Comparison of ENCODE assay signal across 13 cellular contexts in the genomic region with DNA sequence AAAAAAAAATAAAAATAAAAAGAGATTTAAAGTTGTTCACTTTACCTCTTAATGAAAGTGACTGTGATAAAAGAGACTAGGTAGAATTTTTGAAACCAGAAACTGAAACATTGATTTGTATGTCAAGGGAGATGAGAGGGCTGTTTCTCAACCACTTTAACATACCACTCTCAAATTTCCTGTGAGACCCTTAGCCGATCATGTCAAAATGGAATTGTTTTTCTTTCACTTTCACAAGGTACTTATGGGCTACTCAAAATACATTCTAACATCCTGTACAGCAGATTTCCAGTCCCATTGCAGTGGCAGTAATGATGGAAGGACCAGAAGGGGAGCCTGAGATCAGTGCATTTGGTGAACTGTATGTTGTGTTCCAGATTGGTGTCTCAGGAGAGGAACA.
DNase-seq lines count a peak whose midpoint lies in the region; ATAC-seq and FAIRE-seq lines count a peak whose summit lies in the region.
"Had no signal": no experiment of that assay in that cellular context is flagged by ENCODE, and none has a peak within 500 bp of the region (broad histone marks: within the 10 kb centered on the region; RNA-seq: fewer than 3 reads in every experiment).

No MANE protein-coding gene starts in this region.

- H3K4me3 Mint-ChIP-seq in activated CD4-positive, alpha-beta memory T cell treated with anti-CD3 and anti-CD28 coated beads, Interleukin-2, amount 10 ng/mL, durations not matched to agents 7 days and 5 days = no peak overlapping the region
- H3K4me3 Mint-ChIP-seq: activated T-cell treated with anti-CD3 and anti-CD28 coated beads, Interleukin-2, amount 50 U/mL, for 72 hours; CD4-positive, CD25-positive, alpha-beta regulatory T cell; naive B cell had no signal

- H3K36me3 Mint-ChIP-seq in activated CD4-positive, alpha-beta memory T cell treated with anti-CD3 and anti-CD28 coated beads, Interleukin-2, amount 10 ng/mL, durations not matched to agents 7 days and 5 days (ENCODE audit: low read depth) = no peaks in the 10 kb centered on the region
- H3K36me3 Mint-ChIP-seq: CD4-positive, CD25-positive, alpha-beta regulatory T cell; naive B cell had no signal

- no peaks in the 10 kb centered on the region for H3K9me3 ChIP-seq in small intestine (ENCODE audit: control insufficient read depth, low read depth)

- H3K27me3 Mint-ChIP-seq in activated CD4-positive, alpha-beta memory T cell treated with anti-CD3 and anti-CD28 coated beads, Interleukin-2, amount 10 ng/mL, durations not matched to agents 7 days and 5 days = no peaks in the 10 kb centered on the region
- H3K27me3 Mint-ChIP-seq: CD4-positive, CD25-positive, alpha-beta regulatory T cell; naive B cell had no signal

- H3K4me1 ChIP-seq in small intestine (ENCODE audit: control insufficient read depth in 2 of 2, insufficient read depth in 1 of 2, low read depth in 1 of 2, low read length in 1 of 2) = no peaks in the 10 kb centered on the region

- H3K27me3 ChIP-seq in small intestine (ENCODE audit: control insufficient read depth in 2 of 2, insufficient read depth in 2 of 2, low read length in 2 of 2) = no peaks in the 10 kb centered on the region

- POLR2A ChIA-PET in activated CD4-positive, alpha-beta memory T cell treated with anti-CD3 and anti-CD28 coated beads, Interleukin-2, amount 10 ng/mL, durations not matched to agents 7 days and 5 days (lab: Charles Lee) = no interaction called here

- ATAC-seq in GM18519 (IDR thresholded peaks at IDR 0.05; ENCODE audit: low FRiP score, unreplicated experiment) = peak; percentile 98
- peak; percentile 76 for ATAC-seq in GM21367 (IDR thresholded peaks at IDR 0.05; ENCODE audit: unreplicated experiment)
- peak; percentile 96 for ATAC-seq in HG02973 (IDR thresholded peaks at IDR 0.05; ENCODE audit: unreplicated experiment)
- ATAC-seq: activated T-cell treated with anti-CD3 and anti-CD28 coated beads, Interleukin-2, amount 50 U/mL, for 72 hours had no signal

- no peaks in the 10 kb centered on the region for H3K36me3 ChIP-seq in small intestine (ENCODE audit: control insufficient read depth in 2 of 2, insufficient read depth in 2 of 2, low read length in 2 of 2)

- H3K4me3 ChIP-seq in small intestine (ENCODE audit: low read depth in 1 of 2, low read length in 2 of 2) = no peak overlapping the region

- H3K27ac ChIP-seq in small intestine (ENCODE audit: low read depth in 1 of 2, low read length in 1 of 2) = no peak overlapping the region

- DNase-seq in NAMALWA (ENCODE audit: low spot score) (peak; percentile 19), small intestine (no peak), NCI-H1436 treated with DMSO at 0.1 percent for 48 hours (lab: John Stamatoyannopoulos, UW) (no peak), NCI-H146 treated with DMSO at 0.1 percent for 48 hours (lab: John Stamatoyannopoulos, UW; ENCODE audit: unreplicated experiment) (no peak)
- no peak for DNase-seq in activated CD4-positive, alpha-beta memory T cell treated with anti-CD3 and anti-CD28 coated beads, Interleukin-2, amount 10 ng/mL, durations not matched to agents 7 days and 5 days
- DNase-seq: activated T-cell treated with anti-CD3 and anti-CD28 coated beads, Interleukin-2, amount 50 U/mL, for 72 hours; CD4-positive, CD25-positive, alpha-beta regulatory T cell; naive B cell; NCI-H187 treated with DMSO at 0.1 percent for 48 hours had no signal

- no peak for FAIRE-seq in small intestine (lab: Jason Lieb, UNC)
- FAIRE-seq: bronchial epithelial cell had no signal

- no peaks in the 10 kb centered on the region for H3K9me3 Mint-ChIP-seq in activated CD4-positive, alpha-beta memory T cell treated with anti-CD3 and anti-CD28 coated beads, Interleukin-2, amount 10 ng/mL, durations not matched to agents 7 days and 5 days

- no peaks in the 10 kb centered on the region for H3K4me1 Mint-ChIP-seq in activated CD4-positive, alpha-beta memory T cell treated with anti-CD3 and anti-CD28 coated beads, Interleukin-2, amount 10 ng/mL, durations not matched to agents 7 days and 5 days
- H3K4me1 Mint-ChIP-seq: naive B cell had no signal

- H3K27ac Mint-ChIP-seq in activated CD4-positive, alpha-beta memory T cell treated with anti-CD3 and anti-CD28 coated beads, Interleukin-2, amount 10 ng/mL, durations not matched to agents 7 days and 5 days = no peak overlapping the region
- H3K27ac Mint-ChIP-seq: activated T-cell treated with anti-CD3 and anti-CD28 coated beads, Interleukin-2, amount 50 U/mL, for 72 hours; CD4-positive, CD25-positive, alpha-beta regulatory T cell; naive B cell had no signal

- CTCF ChIA-PET in activated CD4-positive, alpha-beta memory T cell treated with anti-CD3 and anti-CD28 coated beads, Interleukin-2, amount 10 ng/mL, durations not matched to agents 7 days and 5 days (lab: Charles Lee) = no interaction called here

- 25 to 48% (median 34%) methylated on average over 1 of the region's 1 CpG for WGBS in small intestine, 3 donors
